In genomic region chr14:100669468-100669867, GRCh38 we compare ENCODE assay signal across 1 cellular context.
TF ChIP-seq lines count a peak whose summit lies in the region.

No MANE protein-coding gene starts in this region.

TF ChIP-seq in HepG2, 621 proteins besides CTCF, POLR2A, EP300 and RAD21:
- TF ChIP-seq CCAR2 (optimal IDR thresholded peaks at IDR 0.05; ENCODE audit: low read depth, low read length) (no peak), ZNF281 (CRISPR knock-in tag; IDR thresholded peaks at IDR 0.05; ENCODE audit: borderline replicate concordance) (peak; percentile 44; the same call in 1 of the 2 replicates), ZBTB38 (CRISPR knock-in tag; IDR thresholded peaks at IDR 0.05) (peak; percentile 84), FOSL2 (CRISPR knock-in tag; IDR thresholded peaks at IDR 0.05) (no peak), THYN1 (CRISPR knock-in tag; IDR thresholded peaks at IDR 0.05; ENCODE audit: borderline replicate concordance, low read depth) (no peak), ZNF577 (CRISPR knock-in tag; IDR thresholded peaks at IDR 0.05; ENCODE audit: borderline replicate concordance, low read depth) (no peak)
